13 cellular contexts compared by ENCODE assay signal in the genomic region with DNA sequence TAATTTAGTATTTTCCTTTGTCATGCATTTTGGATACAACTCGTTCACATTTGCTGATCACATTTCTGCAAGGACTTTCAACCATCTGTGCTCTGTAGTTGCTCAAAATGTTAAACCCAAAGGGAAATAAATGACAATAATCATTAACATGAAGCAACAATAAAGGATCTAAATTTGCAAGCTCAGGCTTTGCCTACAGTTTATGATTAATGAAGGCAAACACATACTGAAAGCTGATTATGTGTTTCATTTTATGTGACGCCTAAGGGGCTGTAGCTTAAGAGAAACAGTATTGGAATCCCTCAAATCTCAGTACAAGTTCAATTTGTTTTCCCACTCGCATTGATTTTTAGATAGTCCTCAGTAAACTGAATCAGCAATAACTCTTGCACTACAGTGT.
"Had no signal": no experiment of that assay in that cellular context is flagged by ENCODE, and none has a peak within 500 bp of the region (broad histone marks: within the 10 kb centered on the region; RNA-seq: fewer than 3 reads in every experiment).

No MANE protein-coding gene starts in this region.

- H3K27me3 ChIP-seq: adrenal gland, gastroesophageal sphincter, pancreas, stomach, uterus had no signal

- H3K36me3 ChIP-seq: adrenal gland, gastroesophageal sphincter, pancreas, stomach, uterus had no signal

- H3K4me1 ChIP-seq: adrenal gland, gastroesophageal sphincter, stomach, uterus had no signal

- DNase-seq: activated CD4-positive, alpha-beta T cell treated with anti-CD3 and anti-CD28 coated beads, Interleukin-2, amount 10 ng/mL, durations not matched to agents 24 days and 14 days; activated CD8-positive, alpha-beta memory T cell treated with anti-CD3 and anti-CD28 coated beads for 24 hours; activated naive CD4-positive, alpha-beta T cell treated with anti-CD3 and anti-CD28 coated beads, Interleukin-2, amount 50 U/mL, for 16 hours; adrenal gland; central memory CD4-positive, alpha-beta T cell; cortex of kidney; effector CD8-positive, alpha-beta T cell; pancreas; stimulated activated CD4-positive, alpha-beta T cell treated with anti-CD3 and anti-CD28 coated beads, Interleukin-4, amount 100 ng/mL, for 4 hours; stomach; uterus had no signal

- H3K4me3 ChIP-seq: adrenal gland, gastroesophageal sphincter, pancreas, stomach, uterus had no signal

- H3K9me3 ChIP-seq: adrenal gland, pancreas, uterus had no signal

- H3K27ac ChIP-seq: adrenal gland, gastroesophageal sphincter, pancreas, stomach, uterus had no signal

- ATAC-seq: gastroesophageal sphincter, pancreas, WTC11 had no signal
